In the genomic region with DNA sequence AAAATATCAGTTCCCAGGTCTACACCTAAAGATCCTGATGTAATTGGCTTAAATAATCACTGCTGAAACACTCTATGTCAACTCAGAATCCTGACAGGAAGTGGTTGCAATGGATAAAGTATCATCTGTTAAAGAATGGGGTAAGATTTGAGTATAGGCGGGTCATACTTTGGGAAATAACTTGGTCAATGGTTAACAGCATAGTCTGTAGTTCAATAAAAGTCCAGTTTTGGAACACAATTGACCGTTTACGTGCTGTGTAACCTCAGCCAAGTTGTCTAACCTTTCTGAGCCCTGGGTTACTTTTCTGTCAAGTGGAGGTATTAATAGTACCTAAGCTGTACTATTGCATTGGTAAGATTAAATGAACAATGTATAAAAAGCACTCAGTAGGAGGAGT, we compare ENCODE assay signal across 9 cellular contexts. TPM values are rescaled to one million over a fixed set of nuclear protein-coding genes. Genes with fewer than 3 reads are reported as not detected.
"Had no signal": no experiment of that assay in that cellular context is flagged by ENCODE, and none has a peak within 500 bp of the region (broad histone marks: within the 10 kb centered on the region; RNA-seq: fewer than 3 reads in every experiment).

No MANE protein-coding gene starts in this region.

RNA-seq across cellular contexts. Expression of gene CCL3L1, which starts 2.4 kb away (rescaled TPM):
- total RNA-seq: LHCN-M2, MCF 10A, NCI-H460, PC-9, Right ventricle myocardium inferior, SJCRH30 had no signal

RNA-seq across cellular contexts. Expression of gene CCL4L2, which starts 16.7 kb away (rescaled TPM):
- total RNA-seq: LHCN-M2, MCF 10A, NCI-H460, PC-9, Right ventricle myocardium inferior, RPMI7951, SJCRH30 had no signal
- polyA plus RNA-seq: IgD-negative memory B cell had no signal

RNA-seq across cellular contexts. Expression of gene TBC1D3B, which starts 17.7 kb away (rescaled TPM):
- total RNA-seq: RPMI7951 had no signal
- polyA plus RNA-seq: K562 had no signal
